ENCODE assay signal across 1 cellular context in genomic region chr14:103512701-103513611, GRCh38.
TF ChIP-seq lines count a peak whose summit lies in the region.

No MANE protein-coding gene starts in this region.

TF ChIP-seq in GM23338, 12 proteins besides CTCF, POLR2A, EP300 and RAD21 (continued from another document):
- TF ChIP-seq, protein P1, sequence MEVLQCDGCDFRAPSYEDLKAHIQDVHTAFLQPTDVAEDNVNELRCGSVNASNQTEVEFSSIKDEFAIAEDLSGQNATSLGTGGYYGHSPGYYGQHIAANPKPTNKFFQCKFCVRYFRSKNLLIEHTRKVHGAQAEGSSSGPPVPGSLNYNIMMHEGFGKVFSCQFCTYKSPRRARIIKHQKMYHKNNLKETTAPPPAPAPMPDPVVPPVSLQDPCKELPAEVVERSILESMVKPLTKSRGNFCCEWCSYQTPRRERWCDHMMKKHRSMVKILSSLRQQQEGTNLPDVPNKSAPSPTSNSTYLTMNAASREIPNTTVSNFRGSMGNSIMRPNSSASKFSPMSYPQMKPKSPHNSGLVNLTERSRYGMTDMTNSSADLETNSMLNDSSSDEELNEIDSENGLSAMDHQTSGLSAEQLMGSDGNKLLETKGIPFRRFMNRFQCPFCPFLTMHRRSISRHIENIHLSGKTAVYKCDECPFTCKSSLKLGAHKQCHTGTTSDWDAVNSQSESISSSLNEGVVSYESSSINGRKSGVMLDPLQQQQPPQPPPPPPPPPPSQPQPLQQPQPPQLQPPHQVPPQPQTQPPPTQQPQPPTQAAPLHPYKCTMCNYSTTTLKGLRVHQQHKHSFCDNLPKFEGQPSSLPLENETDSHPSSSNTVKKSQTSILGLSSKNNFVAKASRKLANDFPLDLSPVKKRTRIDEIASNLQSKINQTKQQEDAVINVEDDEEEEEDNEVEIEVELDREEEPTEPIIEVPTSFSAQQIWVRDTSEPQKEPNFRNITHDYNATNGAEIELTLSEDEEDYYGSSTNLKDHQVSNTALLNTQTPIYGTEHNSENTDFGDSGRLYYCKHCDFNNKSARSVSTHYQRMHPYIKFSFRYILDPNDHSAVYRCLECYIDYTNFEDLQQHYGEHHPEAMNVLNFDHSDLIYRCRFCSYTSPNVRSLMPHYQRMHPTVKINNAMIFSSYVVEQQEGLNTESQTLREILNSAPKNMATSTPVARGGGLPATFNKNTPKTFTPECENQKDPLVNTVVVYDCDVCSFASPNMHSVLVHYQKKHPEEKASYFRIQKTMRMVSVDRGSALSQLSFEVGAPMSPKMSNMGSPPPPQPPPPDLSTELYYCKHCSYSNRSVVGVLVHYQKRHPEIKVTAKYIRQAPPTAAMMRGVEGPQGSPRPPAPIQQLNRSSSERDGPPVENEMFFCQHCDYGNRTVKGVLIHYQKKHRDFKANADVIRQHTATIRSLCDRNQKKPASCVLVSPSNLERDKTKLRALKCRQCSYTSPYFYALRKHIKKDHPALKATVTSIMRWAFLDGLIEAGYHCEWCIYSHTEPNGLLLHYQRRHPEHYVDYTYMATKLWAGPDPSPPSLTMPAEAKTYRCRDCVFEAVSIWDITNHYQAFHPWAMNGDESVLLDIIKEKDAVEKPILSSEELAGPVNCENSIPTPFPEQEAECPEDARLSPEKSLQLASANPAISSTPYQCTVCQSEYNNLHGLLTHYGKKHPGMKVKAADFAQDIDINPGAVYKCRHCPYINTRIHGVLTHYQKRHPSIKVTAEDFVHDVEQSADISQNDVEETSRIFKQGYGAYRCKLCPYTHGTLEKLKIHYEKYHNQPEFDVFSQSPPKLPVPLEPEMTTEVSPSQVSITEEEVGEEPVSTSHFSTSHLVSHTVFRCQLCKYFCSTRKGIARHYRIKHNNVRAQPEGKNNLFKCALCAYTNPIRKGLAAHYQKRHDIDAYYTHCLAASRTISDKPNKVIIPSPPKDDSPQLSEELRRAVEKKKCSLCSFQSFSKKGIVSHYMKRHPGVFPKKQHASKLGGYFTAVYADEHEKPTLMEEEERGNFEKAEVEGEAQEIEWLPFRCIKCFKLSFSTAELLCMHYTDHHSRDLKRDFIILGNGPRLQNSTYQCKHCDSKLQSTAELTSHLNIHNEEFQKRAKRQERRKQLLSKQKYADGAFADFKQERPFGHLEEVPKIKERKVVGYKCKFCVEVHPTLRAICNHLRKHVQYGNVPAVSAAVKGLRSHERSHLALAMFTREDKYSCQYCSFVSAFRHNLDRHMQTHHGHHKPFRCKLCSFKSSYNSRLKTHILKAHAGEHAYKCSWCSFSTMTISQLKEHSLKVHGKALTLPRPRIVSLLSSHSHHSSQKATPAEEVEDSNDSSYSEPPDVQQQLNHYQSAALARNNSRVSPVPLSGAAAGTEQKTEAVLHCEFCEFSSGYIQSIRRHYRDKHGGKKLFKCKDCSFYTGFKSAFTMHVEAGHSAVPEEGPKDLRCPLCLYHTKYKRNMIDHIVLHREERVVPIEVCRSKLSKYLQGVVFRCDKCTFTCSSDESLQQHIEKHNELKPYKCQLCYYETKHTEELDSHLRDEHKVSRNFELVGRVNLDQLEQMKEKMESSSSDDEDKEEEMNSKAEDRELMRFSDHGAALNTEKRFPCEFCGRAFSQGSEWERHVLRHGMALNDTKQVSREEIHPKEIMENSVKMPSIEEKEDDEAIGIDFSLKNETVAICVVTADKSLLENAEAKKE (CRISPR knock-in tag; IDR thresholded peaks at IDR 0.05): no peak
- TF ChIP-seq CREB1 (CRISPR knock-in tag; IDR thresholded peaks at IDR 0.05; ENCODE audit: low read depth): no peak
- no peak for TF ChIP-seq NANOG (IDR thresholded peaks at IDR 0.05; ENCODE audit: borderline replicate concordance)
- no peak for TF ChIP-seq JUNB (IDR thresholded peaks at IDR 0.05; ENCODE audit: unreplicated experiment)
- TF ChIP-seq, protein P2, sequence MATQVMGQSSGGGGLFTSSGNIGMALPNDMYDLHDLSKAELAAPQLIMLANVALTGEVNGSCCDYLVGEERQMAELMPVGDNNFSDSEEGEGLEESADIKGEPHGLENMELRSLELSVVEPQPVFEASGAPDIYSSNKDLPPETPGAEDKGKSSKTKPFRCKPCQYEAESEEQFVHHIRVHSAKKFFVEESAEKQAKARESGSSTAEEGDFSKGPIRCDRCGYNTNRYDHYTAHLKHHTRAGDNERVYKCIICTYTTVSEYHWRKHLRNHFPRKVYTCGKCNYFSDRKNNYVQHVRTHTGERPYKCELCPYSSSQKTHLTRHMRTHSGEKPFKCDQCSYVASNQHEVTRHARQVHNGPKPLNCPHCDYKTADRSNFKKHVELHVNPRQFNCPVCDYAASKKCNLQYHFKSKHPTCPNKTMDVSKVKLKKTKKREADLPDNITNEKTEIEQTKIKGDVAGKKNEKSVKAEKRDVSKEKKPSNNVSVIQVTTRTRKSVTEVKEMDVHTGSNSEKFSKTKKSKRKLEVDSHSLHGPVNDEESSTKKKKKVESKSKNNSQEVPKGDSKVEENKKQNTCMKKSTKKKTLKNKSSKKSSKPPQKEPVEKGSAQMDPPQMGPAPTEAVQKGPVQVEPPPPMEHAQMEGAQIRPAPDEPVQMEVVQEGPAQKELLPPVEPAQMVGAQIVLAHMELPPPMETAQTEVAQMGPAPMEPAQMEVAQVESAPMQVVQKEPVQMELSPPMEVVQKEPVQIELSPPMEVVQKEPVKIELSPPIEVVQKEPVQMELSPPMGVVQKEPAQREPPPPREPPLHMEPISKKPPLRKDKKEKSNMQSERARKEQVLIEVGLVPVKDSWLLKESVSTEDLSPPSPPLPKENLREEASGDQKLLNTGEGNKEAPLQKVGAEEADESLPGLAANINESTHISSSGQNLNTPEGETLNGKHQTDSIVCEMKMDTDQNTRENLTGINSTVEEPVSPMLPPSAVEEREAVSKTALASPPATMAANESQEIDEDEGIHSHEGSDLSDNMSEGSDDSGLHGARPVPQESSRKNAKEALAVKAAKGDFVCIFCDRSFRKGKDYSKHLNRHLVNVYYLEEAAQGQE (IDR thresholded peaks at IDR 0.05; ENCODE audit: unreplicated experiment): no peak
- TF ChIP-seq ZNF114 (CRISPR knock-in tag; IDR thresholded peaks at IDR 0.05): no peak
- no peak for TF ChIP-seq STAT1 (IDR thresholded peaks at IDR 0.05; ENCODE audit: unreplicated experiment)
